ENCODE assay signal across 13 cellular contexts in the genomic region with DNA sequence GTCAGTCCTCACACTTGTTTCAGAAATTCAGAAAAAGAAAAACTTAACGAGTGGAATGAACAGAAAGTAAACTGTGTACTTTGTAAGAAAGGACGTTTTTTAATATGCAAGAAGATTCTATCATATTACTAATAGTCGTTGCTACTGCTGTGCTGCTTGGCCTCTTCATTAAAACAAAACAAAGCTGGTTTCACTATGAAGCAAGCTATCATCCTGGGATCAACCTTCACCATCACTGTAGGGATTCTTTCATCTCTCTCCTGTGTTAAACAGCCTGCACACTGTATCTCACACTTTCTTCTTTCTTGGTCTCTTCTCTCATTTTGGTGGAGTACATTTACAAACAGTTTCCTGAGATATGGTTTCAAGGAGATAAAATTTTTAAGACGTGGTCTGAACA.
A peak's percentile ranks its signal among the peaks of the same experiment; 100 is the strongest.
DNase-seq lines count a peak whose midpoint lies in the region; ATAC-seq and TF ChIP-seq lines count a peak whose summit lies in the region.
"Had no signal": no experiment of that assay in that cellular context is flagged by ENCODE, and none has a peak within 500 bp of the region (broad histone marks: within the 10 kb centered on the region; RNA-seq: fewer than 3 reads in every experiment).

No MANE protein-coding gene starts in this region.

- peak overlapping the region; percentile 65 for H3K27ac Mint-ChIP-seq in T-helper 17 cell
- peak overlapping the region; percentile 32 for H3K27ac Mint-ChIP-seq in stimulated activated effector memory CD8-positive, alpha-beta T cell treated with anti-CD3 and anti-CD28 coated beads, Interleukin-12 subunit alpha, Interleukin-12 subunit beta, amount 100 ng/mL, for 72 hours
- H3K27ac Mint-ChIP-seq in activated naive CD4-positive, alpha-beta T cell treated with anti-CD3 and anti-CD28 coated beads, Interleukin-2, amount 10 ng/mL, durations not matched to agents 7 days and 5 days = no peak overlapping the region
- H3K27ac Mint-ChIP-seq: CD8-positive, alpha-beta T cell had no signal

- H3K4me1 Mint-ChIP-seq in T-helper 17 cell = peaks cover 14% of the 10 kb centered on the region
- H3K4me1 Mint-ChIP-seq in stimulated activated effector memory CD8-positive, alpha-beta T cell treated with anti-CD3 and anti-CD28 coated beads, Interleukin-12 subunit alpha, Interleukin-12 subunit beta, amount 100 ng/mL, for 72 hours = peaks cover 40% of the 10 kb centered on the region
- H3K4me1 Mint-ChIP-seq in activated naive CD4-positive, alpha-beta T cell treated with anti-CD3 and anti-CD28 coated beads, Interleukin-2, amount 10 ng/mL, durations not matched to agents 7 days and 5 days = no peaks in the 10 kb centered on the region

- peak overlapping the region; percentile 50 for H3K4me3 Mint-ChIP-seq in T-helper 17 cell
- peak overlapping the region; percentile 14 for H3K4me3 Mint-ChIP-seq in stimulated activated effector memory CD8-positive, alpha-beta T cell treated with anti-CD3 and anti-CD28 coated beads, Interleukin-12 subunit alpha, Interleukin-12 subunit beta, amount 100 ng/mL, for 72 hours
- no peak overlapping the region for H3K4me3 Mint-ChIP-seq in activated naive CD4-positive, alpha-beta T cell treated with anti-CD3 and anti-CD28 coated beads, Interleukin-2, amount 10 ng/mL, durations not matched to agents 7 days and 5 days
- H3K4me3 Mint-ChIP-seq: CD8-positive, alpha-beta T cell had no signal

- CTCF ChIA-PET in activated naive CD4-positive, alpha-beta T cell treated with anti-CD3 and anti-CD28 coated beads, Interleukin-2, amount 10 ng/mL, durations not matched to agents 7 days and 5 days (lab: Charles Lee) = no interaction called here

- H3K27me3 Mint-ChIP-seq in T-helper 17 cell = no peaks in the 10 kb centered on the region
- H3K27me3 Mint-ChIP-seq in activated naive CD4-positive, alpha-beta T cell treated with anti-CD3 and anti-CD28 coated beads, Interleukin-2, amount 10 ng/mL, durations not matched to agents 7 days and 5 days = no peaks in the 10 kb centered on the region
- H3K27me3 Mint-ChIP-seq: IgD-negative memory B cell had no signal

- no peaks in the 10 kb centered on the region for H3K9me3 Mint-ChIP-seq in stimulated activated effector memory CD8-positive, alpha-beta T cell treated with anti-CD3 and anti-CD28 coated beads, Interleukin-12 subunit alpha, Interleukin-12 subunit beta, amount 100 ng/mL, for 72 hours
- no peaks in the 10 kb centered on the region for H3K9me3 Mint-ChIP-seq in activated naive CD4-positive, alpha-beta T cell treated with anti-CD3 and anti-CD28 coated beads, Interleukin-2, amount 10 ng/mL, durations not matched to agents 7 days and 5 days
- H3K9me3 Mint-ChIP-seq: CD8-positive, alpha-beta T cell; IgD-negative memory B cell had no signal

- TF ChIP-seq CTCF in GM12865 (IDR thresholded peaks at IDR 0.05; ENCODE audit: insufficient read depth, low read depth, low read length, missing control alignments) (no peak), GM20000 (IDR thresholded peaks at IDR 0.05; ENCODE audit: extremely low read depth, missing control alignments) (no peak)

- peak; percentile 36 for DNase-seq in GM12865 (ENCODE audit: low read depth)
- DNase-seq in GM20000 (ENCODE audit: low spot score) = peak; percentile 10
- DNase-seq in T-helper 17 cell = no peak
- DNase-seq in stimulated activated effector memory CD8-positive, alpha-beta T cell treated with anti-CD3 and anti-CD28 coated beads, Interleukin-12 subunit alpha, Interleukin-12 subunit beta, amount 100 ng/mL, for 72 hours (ENCODE audit: low spot score in 2 of 2) = no peak
- no peak for DNase-seq in activated naive CD4-positive, alpha-beta T cell treated with anti-CD3 and anti-CD28 coated beads, Interleukin-2, amount 10 ng/mL, durations not matched to agents 7 days and 5 days
- DNase-seq in LoVo (ENCODE audit: low spot score) = no peak
- no peak for DNase-seq in GOT3 (lab: John Stamatoyannopoulos, UW)
- DNase-seq: CD8-positive, alpha-beta T cell; H7; NCI-H1048; NCI-H146; NCI-H69 had no signal

- no peak for ATAC-seq in T-helper 17 cell
- peak; percentile 47 for ATAC-seq in stimulated activated effector memory CD8-positive, alpha-beta T cell treated with anti-CD3 and anti-CD28 coated beads, Interleukin-12 subunit alpha, Interleukin-12 subunit beta, amount 100 ng/mL, for 72 hours
- ATAC-seq: CD8-positive, alpha-beta T cell had no signal

- H3K4me3 ChIP-seq in GM12865 (ENCODE audit: low read depth, low read length) = peak overlapping the region; percentile 45

- H3K36me3 Mint-ChIP-seq in T-helper 17 cell (ENCODE audit: low read depth) = peaks cover 6% of the 10 kb centered on the region
- H3K36me3 Mint-ChIP-seq in stimulated activated effector memory CD8-positive, alpha-beta T cell treated with anti-CD3 and anti-CD28 coated beads, Interleukin-12 subunit alpha, Interleukin-12 subunit beta, amount 100 ng/mL, for 72 hours = no peaks in the 10 kb centered on the region
- no peaks in the 10 kb centered on the region for H3K36me3 Mint-ChIP-seq in activated naive CD4-positive, alpha-beta T cell treated with anti-CD3 and anti-CD28 coated beads, Interleukin-2, amount 10 ng/mL, durations not matched to agents 7 days and 5 days

- no peaks in the 10 kb centered on the region for H3K9me3 ChIP-seq in T-helper 17 cell (ENCODE audit: control insufficient read depth, low read length, poor library complexity, severe bottlenecking)

Comparison
In these comparisons a context has a peak if more than half of its experiments do, and no peak if none do; other contexts are left out.
1. DNase-seq: peak in GM12865 (single experiment) and GM20000 (single experiment); none in T-helper 17 cell (0 of 3), stimulated activated effector memory CD8-positive, alpha-beta T cell treated with anti-CD3 and anti-CD28 coated beads, Interleukin-12 subunit alpha, Interleukin-12 subunit beta, amount 100 ng/mL, for 72 hours (0 of 2), activated naive CD4-positive, alpha-beta T cell treated with anti-CD3 and anti-CD28 coated beads, Interleukin-2, amount 10 ng/mL, durations not matched to agents 7 days and 5 days (single experiment), LoVo (single experiment) and GOT3 (single experiment).